8 cellular contexts compared by ENCODE assay signal in genomic region chr22:37636186-37636948, GRCh38. TPM values are rescaled to one million over a fixed set of nuclear protein-coding genes. Genes with fewer than 3 reads are reported as not detected.
DNase-seq lines count a peak whose midpoint lies in the region; ATAC-seq and TF ChIP-seq lines count a peak whose summit lies in the region.

No MANE protein-coding gene starts in this region.

- H3K4me3 ChIP-seq in PC-3 (ENCODE audit: low read length) (no peak overlapping the region), endodermal cell (ENCODE audit: low read length) (no peak overlapping the region)

- H3K4me1 ChIP-seq in PC-3 (ENCODE audit: insufficient read depth, low read length) (peaks cover 9% of the 10 kb centered on the region; the same call in 1 of the 2 replicates), endodermal cell (ENCODE audit: control insufficient read depth, insufficient read depth, low read length) (peaks cover 13% of the 10 kb centered on the region)

- no peak overlapping the region for H3K4me3 Mint-ChIP-seq in endodermal cell
- H3K4me3 Mint-ChIP-seq in stimulated activated effector memory CD8-positive, alpha-beta T cell treated with anti-CD3 and anti-CD28 coated beads, Interleukin-12 subunit alpha, Interleukin-12 subunit beta, amount 100 ng/mL, for 72 hours = peak overlapping the region; percentile 97
- H3K4me3 Mint-ChIP-seq in Calu3 (ENCODE audit: low read depth, unreplicated experiment) = no peak overlapping the region

- H3K9me3 ChIP-seq in PC-3 (ENCODE audit: low read length) (no peaks in the 10 kb centered on the region), endodermal cell (ENCODE audit: control insufficient read depth, low read length) (no peaks in the 10 kb centered on the region)

- H3F3A ChIP-seq in PC-3 (ENCODE audit: low read length, unreplicated experiment) = no peaks in the 10 kb centered on the region

- H3K27me3 Mint-ChIP-seq in endodermal cell (ENCODE audit: insufficient read depth) (no peaks in the 10 kb centered on the region), Calu3 (ENCODE audit: unreplicated experiment) (no peaks in the 10 kb centered on the region)

- H3K9ac ChIP-seq in PC-3 (ENCODE audit: low read length) (no peak overlapping the region), endodermal cell (ENCODE audit: extremely low read depth, low read length, poor library complexity, severe bottlenecking) (no peak overlapping the region)

- H3K36me3 ChIP-seq in PC-3 (ENCODE audit: low read depth, low read length) (no peaks in the 10 kb centered on the region), endodermal cell (ENCODE audit: control insufficient read depth, insufficient read depth, low read length) (peaks cover 10% of the 10 kb centered on the region)

- POLR2A ChIA-PET in PC-3 (lab: Charles Lee; ENCODE audit: unreplicated experiment) = no interaction called here

- CTCF ChIA-PET in PC-3 (lab: Charles Lee) (no interaction called here), Calu3 (lab: Charles Lee) (no interaction called here)

- H3K9me3 Mint-ChIP-seq in endodermal cell = no peaks in the 10 kb centered on the region
- no peaks in the 10 kb centered on the region for H3K9me3 Mint-ChIP-seq in stimulated activated effector memory CD8-positive, alpha-beta T cell treated with anti-CD3 and anti-CD28 coated beads, Interleukin-12 subunit alpha, Interleukin-12 subunit beta, amount 100 ng/mL, for 72 hours
- H3K9me3 Mint-ChIP-seq in Calu3 (ENCODE audit: low read depth, unreplicated experiment) = no peaks in the 10 kb centered on the region

- TF ChIP-seq CTCF in PC-3 (conservative IDR thresholded peaks at IDR 0.05; ENCODE audit: low read depth, low read length) = 0 out of 2 replicates have a peak, but pooled peaks have one; percentile 10
- TF ChIP-seq CTCF in endodermal cell (conservative IDR thresholded peaks at IDR 0.05) = peak; percentile 61
- TF ChIP-seq CTCF in Calu3 (IDR thresholded peaks at IDR 0.05; ENCODE audit: unreplicated experiment) = no peak

- H3K27ac Mint-ChIP-seq in endodermal cell = no peak overlapping the region
- H3K27ac Mint-ChIP-seq in stimulated activated effector memory CD8-positive, alpha-beta T cell treated with anti-CD3 and anti-CD28 coated beads, Interleukin-12 subunit alpha, Interleukin-12 subunit beta, amount 100 ng/mL, for 72 hours = peak overlapping the region; percentile 98
- H3K27ac Mint-ChIP-seq in Calu3 (ENCODE audit: unreplicated experiment) = no peak overlapping the region

- no peaks in the 10 kb centered on the region for H4K20me1 ChIP-seq in PC-3 (ENCODE audit: low read length)

- H2AFZ ChIP-seq in PC-3 (ENCODE audit: low read length) = no peak overlapping the region

- H3K27ac ChIP-seq in PC-3 (ENCODE audit: low read length) = no peak overlapping the region
- peak overlapping the region; percentile 85 for H3K27ac ChIP-seq in endodermal cell (ENCODE audit: low read depth, low read length)

- no peaks in the 10 kb centered on the region for H3K36me3 Mint-ChIP-seq in endodermal cell (ENCODE audit: low read depth)
- peaks cover 55% of the 10 kb centered on the region for H3K36me3 Mint-ChIP-seq in stimulated activated effector memory CD8-positive, alpha-beta T cell treated with anti-CD3 and anti-CD28 coated beads, Interleukin-12 subunit alpha, Interleukin-12 subunit beta, amount 100 ng/mL, for 72 hours
- H3K36me3 Mint-ChIP-seq in Calu3 (ENCODE audit: insufficient read depth, unreplicated experiment) = peaks cover 60% of the 10 kb centered on the region

- H3K27me3 ChIP-seq in PC-3 (ENCODE audit: low read length) (no peaks in the 10 kb centered on the region), endodermal cell (ENCODE audit: control insufficient read depth, insufficient read depth, low read length, poor library complexity, severe bottlenecking) (no peaks in the 10 kb centered on the region)

- H3K9me2 ChIP-seq in PC-3 (replicated peaks; ENCODE audit: low read length) = no peaks in the 10 kb centered on the region

- peaks cover 29% of the 10 kb centered on the region for H3K4me1 Mint-ChIP-seq in endodermal cell
- peaks cover 77% of the 10 kb centered on the region for H3K4me1 Mint-ChIP-seq in stimulated activated effector memory CD8-positive, alpha-beta T cell treated with anti-CD3 and anti-CD28 coated beads, Interleukin-12 subunit alpha, Interleukin-12 subunit beta, amount 100 ng/mL, for 72 hours
- peaks cover 9% of the 10 kb centered on the region for H3K4me1 Mint-ChIP-seq in Calu3 (ENCODE audit: low read depth, unreplicated experiment)

- WGBS in endodermal cell (ENCODE audit: insufficient coverage in 1 of 2, insufficient read length in 1 of 2), 2 experiments = 40 to 78% methylated on average over 1 to 6 of the region's 6 CpGs

- BruUV-seq in PC-3 (replicated peaks; lab: Mats Ljungman, UMichigan) = no TSS peak
- BruUV-seq in Calu3 (replicated peaks; lab: Mats Ljungman, UMichigan) = no TSS peak

- intact Hi-C loops in PC-3 (cut with micrococcal nuclease) (no loop called here), Calu3 (cut with micrococcal nuclease; ENCODE audit: unreplicated experiment) (no loop called here)

- H3K4me2 ChIP-seq in PC-3 (ENCODE audit: low read length) = no peak overlapping the region

- 0 out of 2 replicates have a peak, but pooled peaks cover 6% of the 10 kb centered on the region for H3K79me2 ChIP-seq in PC-3 (ENCODE audit: low read length)

- DNase-seq in NCI-H2227 (lab: John Stamatoyannopoulos, UW; ENCODE audit: unreplicated experiment) = peak; percentile 10
- DNase-seq in NCI-H2227 treated with DMSO at 0.1 percent for 48 hours (lab: John Stamatoyannopoulos, UW) = no peak
- DNase-seq in PC-3 = no peak
- no peak for DNase-seq in endodermal cell
- peak in 1 of 2 donors; percentile 67 for DNase-seq in stimulated activated effector memory CD8-positive, alpha-beta T cell treated with anti-CD3 and anti-CD28 coated beads, Interleukin-12 subunit alpha, Interleukin-12 subunit beta, amount 100 ng/mL, for 72 hours (ENCODE audit: low spot score in 2 of 2)
- DNase-seq in NCI-H2196 treated with DMSO at 0.1 percent for 48 hours (lab: John Stamatoyannopoulos, UW; ENCODE audit: unreplicated experiment) = no peak
- DNase-seq in Calu3 = no peak

- ATAC-seq in PC-3 (no peak), HG02885 (IDR thresholded peaks at IDR 0.05; ENCODE audit: poor library complexity, unreplicated experiment) (no peak)
- ATAC-seq in stimulated activated effector memory CD8-positive, alpha-beta T cell treated with anti-CD3 and anti-CD28 coated beads, Interleukin-12 subunit alpha, Interleukin-12 subunit beta, amount 100 ng/mL, for 72 hours = no peak

RNA-seq across cellular contexts. Expression of gene SH3BP1, which starts 3.1 kb away (rescaled TPM):
- 18.0 and 23.2 TPM in 2 replicates for total RNA-seq in PC-3 (2014; rRNA removed)
- total RNA-seq in endodermal cell = 10 to 100 TPM; 37.7 to 38.6 TPM
- polyA plus RNA-seq in endodermal cell (2013, experiment 1 of 2) = 15.7 TPM
- polyA plus RNA-seq in endodermal cell (2013, experiment 2 of 2) = 14.3 TPM
- 13.0 and 17.6 TPM in 2 replicates for total RNA-seq in Calu3 (2022)

RNA-seq across cellular contexts. Expression of gene PDXP, which starts 22.2 kb away (rescaled TPM):
- total RNA-seq in PC-3 (2014; rRNA removed) = 36.9 and 51.3 TPM in 2 replicates
- total RNA-seq in endodermal cell = 10 to 100 TPM; 23.5 to 29.3 TPM
- 40.4 TPM for polyA plus RNA-seq in endodermal cell (2013, experiment 1 of 2)
- polyA plus RNA-seq in endodermal cell (2013, experiment 2 of 2) = 40.7 TPM
- total RNA-seq in Calu3 (2022) = 18.4 and 21.4 TPM in 2 replicates

RNA-seq across cellular contexts. Expression of gene GGA1, which starts 27.7 kb away (rescaled TPM):
- 49.1 and 55.7 TPM in 2 replicates for total RNA-seq in PC-3 (2014; rRNA removed)
- 10 to 100 TPM; 87.5 TPM for total RNA-seq in endodermal cell
- polyA plus RNA-seq in endodermal cell (2013, experiment 1 of 2) = 60.0 TPM
- polyA plus RNA-seq in endodermal cell (2013, experiment 2 of 2) = 56.4 TPM
- total RNA-seq in Calu3 (2022) = 89.8 and 95.3 TPM in 2 replicates

RNA-seq across cellular contexts. Expression of gene LGALS1, which starts 39.1 kb away (rescaled TPM):
- total RNA-seq in PC-3 (2014; rRNA removed) = 1,612 and 2,325 TPM in 2 replicates
- 10 to 100 TPM; 10.4 to 16.0 TPM for total RNA-seq in endodermal cell
- polyA plus RNA-seq in endodermal cell (2013, experiment 1 of 2) = 126 TPM
- polyA plus RNA-seq in endodermal cell (2013, experiment 2 of 2) = 131 TPM
- total RNA-seq in Calu3 (2022) = 61.4 and 72.3 TPM in 2 replicates

RNA-seq across cellular contexts. Expression of gene NOL12, which starts 49.8 kb away (rescaled TPM):
- total RNA-seq in PC-3 (2014; rRNA removed) (32.9 and 45.4 TPM in 2 replicates), endodermal cell (10 to 100 TPM; 21.9 to 26.8 TPM), Calu3 (2022) (23.7 and 26.8 TPM in 2 replicates)
- 28.1 TPM for polyA plus RNA-seq in endodermal cell (2013, experiment 1 of 2)
- polyA plus RNA-seq in endodermal cell (2013, experiment 2 of 2) = 24.4 TPM
